9 cellular contexts compared by ENCODE assay signal in the genomic region with DNA sequence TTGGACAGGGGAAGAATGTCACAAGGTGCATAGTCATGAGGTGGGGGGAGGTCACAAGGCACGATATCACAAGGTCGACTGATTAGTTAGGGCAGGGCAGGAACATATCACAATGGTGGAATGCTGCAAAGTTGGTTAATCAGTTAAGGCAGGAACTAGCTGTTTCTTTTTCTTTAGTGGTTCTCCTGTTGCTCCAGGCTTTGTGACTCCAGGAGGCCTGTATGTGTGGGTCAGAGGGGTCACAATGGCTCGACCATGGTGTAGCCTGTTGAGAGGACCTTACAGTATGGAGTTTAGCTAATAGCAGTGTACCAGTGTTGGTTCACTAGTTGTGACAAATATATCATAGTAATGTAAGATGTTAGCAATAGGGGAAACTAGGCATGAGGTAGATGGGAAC.
"Had no signal": no experiment of that assay in that cellular context is flagged by ENCODE, and none has a peak within 500 bp of the region (broad histone marks: within the 10 kb centered on the region; RNA-seq: fewer than 3 reads in every experiment).

No MANE protein-coding gene starts in this region.

- H3K4me3 ChIP-seq: GM23248 had no signal

- H3K27ac Mint-ChIP-seq: H9 had no signal

- H2AFZ ChIP-seq: GM23248 had no signal

- FAIRE-seq: H1, H54 had no signal

- H3K27ac ChIP-seq: GM23248, HL-60, KMS-11 had no signal

- H3K4me2 ChIP-seq: KMS-11 had no signal

- H3K4me3 Mint-ChIP-seq: H9 had no signal

- DNase-seq: GM23248, H9, HCEC 1CT, IMR-90, KBM-7 had no signal

- H3K9ac ChIP-seq: GM23248, KMS-11 had no signal
